ENCODE assay signal across 31 cellular contexts in the genomic region with DNA sequence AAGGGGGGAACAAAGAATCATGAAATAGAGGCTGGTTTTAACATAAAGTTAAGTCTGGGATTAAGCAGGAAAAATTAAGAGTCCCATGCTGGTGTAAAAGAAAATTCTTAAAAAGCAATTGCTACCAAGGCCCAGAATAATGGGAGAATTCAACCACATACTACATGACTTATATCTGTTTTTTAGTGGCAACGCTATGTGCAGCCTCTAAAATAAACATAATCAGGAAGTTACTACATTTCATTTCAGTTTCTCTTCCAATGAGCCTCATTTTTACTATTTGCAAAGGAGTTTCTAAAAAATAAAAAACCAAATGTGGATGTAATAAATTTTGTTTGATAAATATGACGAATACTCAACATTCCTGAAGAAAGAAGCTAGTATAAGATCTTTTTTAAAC.
"Had no signal": no experiment of that assay in that cellular context is flagged by ENCODE, and none has a peak within 500 bp of the region (broad histone marks: within the 10 kb centered on the region; RNA-seq: fewer than 3 reads in every experiment).

No MANE protein-coding gene starts in this region.

- H3K4me1 Mint-ChIP-seq: activated B cell treated with CpG ODN at 0.5 μM for 24 hours; activated CD4-positive, alpha-beta T cell treated with anti-CD3 and anti-CD28 coated beads, Interleukin-2, amount 10 ng/mL, durations not matched to agents 24 days and 14 days; activated CD8-positive, alpha-beta memory T cell treated with anti-CD3 and anti-CD28 coated beads, Interleukin-2, amount 10 ng/mL, durations not matched to agents 7 days and 5 days; activated naive CD4-positive, alpha-beta T cell treated with anti-CD3 and anti-CD28 coated beads, Interleukin-2, amount 50 U/mL, for 24 hours; T-cell had no signal

- H3K27ac ChIP-seq: ascending aorta, body of pancreas, SK-N-MC had no signal

- H3K36me3 Mint-ChIP-seq: activated CD8-positive, alpha-beta memory T cell treated with anti-CD3 and anti-CD28 coated beads, Interleukin-2, amount 10 ng/mL, durations not matched to agents 7 days and 5 days; T-cell had no signal

- H3K27ac Mint-ChIP-seq: activated B cell treated with CpG ODN at 0.5 μM for 24 hours; activated CD4-positive, alpha-beta T cell treated with anti-CD3 and anti-CD28 coated beads, Interleukin-2, amount 10 ng/mL, durations not matched to agents 24 days and 14 days; activated CD8-positive, alpha-beta memory T cell treated with anti-CD3 and anti-CD28 coated beads, Interleukin-2, amount 10 ng/mL, durations not matched to agents 7 days and 5 days; activated naive CD4-positive, alpha-beta T cell treated with anti-CD3 and anti-CD28 coated beads, Interleukin-2, amount 50 U/mL, for 24 hours; activated T-cell treated with anti-CD3 and anti-CD28 coated beads, Interleukin-2, amount 50 U/mL, for 24 hours; activated T-helper 1 cell treated with anti-CD3 and anti-CD28 coated beads, Interleukin-12 subunit alpha, Interleukin-12 subunit beta, Interleukin-2, Interleukin-4 antibody, amounts not matched to agents 30 ng/mL and 10 ng/mL and 1 ng/mL, durations not matched to agents 14 hours and 24 hours and 36 hours; T-cell had no signal

- H3K4me1 ChIP-seq: ascending aorta, body of pancreas had no signal

- ATAC-seq: activated CD8-positive, alpha-beta memory T cell treated with anti-CD3 and anti-CD28 coated beads, Interleukin-2, amount 10 ng/mL, durations not matched to agents 7 days and 5 days; body of pancreas; Panc1; Right ventricle myocardium inferior; T-cell had no signal

- H3K4me3 ChIP-seq: ascending aorta, body of pancreas, SK-N-MC had no signal

- H3K27me3 Mint-ChIP-seq: activated B cell treated with CpG ODN at 0.5 μM for 24 hours; activated CD4-positive, alpha-beta T cell treated with anti-CD3 and anti-CD28 coated beads, Interleukin-2, amount 10 ng/mL, durations not matched to agents 24 days and 14 days; activated CD8-positive, alpha-beta memory T cell treated with anti-CD3 and anti-CD28 coated beads, Interleukin-2, amount 10 ng/mL, durations not matched to agents 7 days and 5 days; activated naive CD4-positive, alpha-beta T cell treated with anti-CD3 and anti-CD28 coated beads, Interleukin-2, amount 50 U/mL, for 24 hours; activated T-cell treated with anti-CD3 and anti-CD28 coated beads, Interleukin-2, amount 50 U/mL, for 24 hours; T-cell had no signal

- H3K4me3 Mint-ChIP-seq: activated B cell treated with CpG ODN at 0.5 μM for 24 hours; activated CD4-positive, alpha-beta T cell treated with anti-CD3 and anti-CD28 coated beads, Interleukin-2, amount 10 ng/mL, durations not matched to agents 24 days and 14 days; activated CD8-positive, alpha-beta memory T cell treated with anti-CD3 and anti-CD28 coated beads, Interleukin-2, amount 10 ng/mL, durations not matched to agents 7 days and 5 days; activated naive CD4-positive, alpha-beta T cell treated with anti-CD3 and anti-CD28 coated beads, Interleukin-2, amount 50 U/mL, for 24 hours; activated T-cell treated with anti-CD3 and anti-CD28 coated beads, Interleukin-2, amount 50 U/mL, for 24 hours; activated T-helper 1 cell treated with anti-CD3 and anti-CD28 coated beads, Interleukin-12 subunit alpha, Interleukin-12 subunit beta, Interleukin-2, Interleukin-4 antibody, amounts not matched to agents 30 ng/mL and 10 ng/mL and 1 ng/mL, durations not matched to agents 14 hours and 24 hours and 36 hours; T-cell had no signal

- H3K36me3 ChIP-seq: ascending aorta had no signal

- H3K9me3 Mint-ChIP-seq: activated B cell treated with CpG ODN at 0.5 μM for 24 hours; activated CD4-positive, alpha-beta T cell treated with anti-CD3 and anti-CD28 coated beads, Interleukin-2, amount 10 ng/mL, durations not matched to agents 24 days and 14 days; activated naive CD4-positive, alpha-beta T cell treated with anti-CD3 and anti-CD28 coated beads, Interleukin-2, amount 50 U/mL, for 24 hours; activated T-cell treated with anti-CD3 and anti-CD28 coated beads, Interleukin-2, amount 50 U/mL, for 24 hours; activated T-helper 1 cell treated with anti-CD3 and anti-CD28 coated beads, Interleukin-12 subunit alpha, Interleukin-12 subunit beta, Interleukin-2, Interleukin-4 antibody, amounts not matched to agents 30 ng/mL and 10 ng/mL and 1 ng/mL, durations not matched to agents 14 hours and 24 hours and 36 hours had no signal

- H3K27me3 ChIP-seq: ascending aorta, body of pancreas had no signal

- DNase-seq: activated B cell treated with CpG ODN at 0.5 μM for 24 hours; activated CD4-positive, alpha-beta T cell treated with anti-CD3 and anti-CD28 coated beads for 1 hour; activated CD4-positive, alpha-beta T cell treated with anti-CD3 and anti-CD28 coated beads, Interleukin-2, amount 10 ng/mL, durations not matched to agents 24 days and 14 days; activated CD4-positive, alpha-beta T cell treated with anti-CD3 and anti-CD28 coated beads, Interleukin-2, amount 50 U/mL, for 48 hours; activated CD8-positive, alpha-beta memory T cell treated with anti-CD3 and anti-CD28 coated beads, Interleukin-2, amount 10 ng/mL, durations not matched to agents 7 days and 5 days; activated effector memory CD4-positive, alpha-beta T cell treated with Interleukin-2 at 50 U/mL for 16 hours; activated naive CD4-positive, alpha-beta T cell; activated T-cell treated with anti-CD3 and anti-CD28 coated beads, Interleukin-2, amount 50 U/mL, for 24 hours; amniotic stem cell; body of pancreas; Karpas-422; MM.1S; NCI-H1048; NCI-H146; NCI-H187 treated with DMSO at 0.1 percent for 48 hours; NCI-H2081 treated with DMSO at 0.1 percent for 48 hours; NCI-H446; NCI-H524; OCI-M1; RPMI8226; T-cell; T-helper 2 cell; T1000 had no signal

- H3K9me3 ChIP-seq: ascending aorta, body of pancreas had no signal

- FAIRE-seq: bronchial epithelial cell, TTC549 had no signal
